20 cellular contexts compared by ENCODE assay signal in genomic region chr6:154796484-154796883, GRCh38.
"Had no signal": no experiment of that assay in that cellular context is flagged by ENCODE, and none has a peak within 500 bp of the region (broad histone marks: within the 10 kb centered on the region; RNA-seq: fewer than 3 reads in every experiment).

No MANE protein-coding gene starts in this region.

- H3K27ac Mint-ChIP-seq: activated CD4-positive, alpha-beta memory T cell treated with anti-CD3 and anti-CD28 coated beads for 36 hours; activated CD8-positive, alpha-beta memory T cell treated with anti-CD3 and anti-CD28 coated beads, Interleukin-2, amount 10 ng/mL, durations not matched to agents 7 days and 5 days; nephron had no signal

- H2AFZ ChIP-seq: hepatocyte had no signal

- ATAC-seq: activated CD8-positive, alpha-beta memory T cell treated with anti-CD3 and anti-CD28 coated beads, Interleukin-2, amount 10 ng/mL, durations not matched to agents 7 days and 5 days; mucosa of descending colon had no signal

- H3K27me3 Mint-ChIP-seq: activated CD4-positive, alpha-beta memory T cell treated with anti-CD3 and anti-CD28 coated beads for 36 hours; activated CD8-positive, alpha-beta memory T cell treated with anti-CD3 and anti-CD28 coated beads, Interleukin-2, amount 10 ng/mL, durations not matched to agents 7 days and 5 days had no signal

- H3K4me2 ChIP-seq: hepatocyte had no signal

- H3K27me3 ChIP-seq: colonic mucosa, esophagus muscularis mucosa, hepatocyte, SJCRH30, suprapubic skin had no signal

- H3K9me3 Mint-ChIP-seq: activated CD4-positive, alpha-beta memory T cell treated with anti-CD3 and anti-CD28 coated beads for 36 hours; nephron had no signal

- H3K9me3 ChIP-seq: colonic mucosa, esophagus muscularis mucosa, left ventricle myocardium inferior, mucosa of descending colon, SJCRH30, suprapubic skin had no signal

- H3K4me3 ChIP-seq: colonic mucosa, esophagus muscularis mucosa, hepatocyte, left ventricle myocardium inferior, mucosa of descending colon, SJCRH30, suprapubic skin had no signal

- H3K4me3 Mint-ChIP-seq: activated CD4-positive, alpha-beta memory T cell treated with anti-CD3 and anti-CD28 coated beads for 36 hours; activated CD8-positive, alpha-beta memory T cell treated with anti-CD3 and anti-CD28 coated beads, Interleukin-2, amount 10 ng/mL, durations not matched to agents 7 days and 5 days; nephron had no signal

- H3K36me3 ChIP-seq: colonic mucosa had no signal

- H3K4me1 ChIP-seq: colonic mucosa had no signal

- H3K4me1 Mint-ChIP-seq: nephron had no signal

- DNase-seq: activated CD4-positive, alpha-beta memory T cell treated with anti-CD3 and anti-CD28 coated beads for 36 hours; activated CD4-positive, alpha-beta T cell treated with anti-CD3 and anti-CD28 coated beads for 1 hour; activated CD8-positive, alpha-beta memory T cell treated with anti-CD3 and anti-CD28 coated beads, Interleukin-2, amount 10 ng/mL, durations not matched to agents 7 days and 5 days; activated naive CD4-positive, alpha-beta T cell; activated T-cell treated with anti-CD3 and anti-CD28 coated beads, Interleukin-2, amount 50 U/mL, for 1 hour; amniotic stem cell; colonic mucosa; kidney; left ventricle myocardium inferior; mucosa of descending colon; nucleus accumbens; posterior cingulate gyrus; retina; SJCRH30; stimulated activated naive CD4-positive, alpha-beta T cell; trophoblast cell had no signal

- H3K27ac ChIP-seq: colonic mucosa, esophagus muscularis mucosa, hepatocyte, left ventricle myocardium inferior, SJCRH30, suprapubic skin had no signal
